Comparison of ENCODE assay signal across 9 cellular contexts in the genomic region with DNA sequence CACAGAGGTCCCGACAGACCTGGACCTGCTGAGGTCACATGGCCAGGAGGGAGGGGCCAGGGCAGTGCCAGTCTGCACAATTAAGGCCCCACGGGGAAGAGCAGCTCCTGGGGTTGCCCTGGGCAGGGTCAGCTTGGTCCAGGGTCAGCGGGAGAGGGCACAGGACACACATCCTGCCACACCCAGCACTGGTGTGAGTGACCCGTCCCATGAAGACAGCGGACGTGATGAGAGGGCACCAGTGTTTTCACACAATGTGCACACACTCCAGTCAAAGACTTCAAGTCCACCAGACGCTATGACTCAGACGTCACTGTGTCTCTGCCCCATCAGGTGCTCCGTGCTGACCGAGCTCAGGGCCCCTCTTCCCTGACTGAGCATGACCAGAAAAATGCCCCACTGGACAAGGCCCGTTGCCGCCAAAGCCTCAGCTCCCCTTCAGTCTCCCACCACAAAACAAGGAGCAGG. TPM values are rescaled to one million over a fixed set of nuclear protein-coding genes. Genes with fewer than 3 reads are reported as not detected.
DNase-seq lines count a peak whose midpoint lies in the region; ATAC-seq and TF ChIP-seq lines count a peak whose summit lies in the region.
"Had no signal": no experiment of that assay in that cellular context is flagged by ENCODE, and none has a peak within 500 bp of the region (broad histone marks: within the 10 kb centered on the region; RNA-seq: fewer than 3 reads in every experiment).

No MANE protein-coding gene starts in this region.

- peaks cover 52% of the 10 kb centered on the region for H3K4me1 ChIP-seq in OCI-LY1 (ENCODE audit: insufficient read depth, low read length, severe bottlenecking)

- no peak overlapping the region; the same call in 1 of the 2 replicates for H3K9ac ChIP-seq in OCI-LY1 (ENCODE audit: low read length)

- H3K4me2 ChIP-seq in OCI-LY1 (ENCODE audit: low read length): peak overlapping the region; percentile 99

- DNase-seq in CD4-positive, alpha-beta T cell: no peak
- DNase-seq in epidermal melanocyte (ENCODE audit: insufficient read length, low spot score): peak; percentile 60
- no peak for DNase-seq in neural crest cell (ENCODE audit: low read depth, low spot score)
- DNase-seq in stimulated activated CD4-positive, alpha-beta T cell treated with anti-CD3 and anti-CD28 coated beads, Interleukin-4, amount 100 ng/mL, for 4 hours: no peak
- no peak for DNase-seq in NOMO-1 (lab: John Stamatoyannopoulos, UW; ENCODE audit: unreplicated experiment in 2 of 2)
- no peak for DNase-seq in NCI-H128 (lab: John Stamatoyannopoulos, UW; ENCODE audit: unreplicated experiment)
- DNase-seq: activated effector memory CD4-positive, alpha-beta T cell treated with Interleukin-2 at 50 U/mL for 16 hours had no signal

- POLR2A ChIA-PET in CD4-positive, alpha-beta T cell (lab: Charles Lee): interaction anchor here (1.0 kb wide), 1 partner anchor 59 kb away, joined by 3 read pairs; no protein-coding TSS in a partner anchor

- no peak for TF ChIP-seq CTCF in CD4-positive, alpha-beta T cell (IDR thresholded peaks at IDR 0.05)
- TF ChIP-seq CTCF in OCI-LY1 (IDR thresholded peaks at IDR 0.05; ENCODE audit: low read length): no peak
- TF ChIP-seq CTCF in neural crest cell (conservative IDR thresholded peaks at IDR 0.05): no peak

- no peaks in the 10 kb centered on the region for H3K27me3 ChIP-seq in CD4-positive, alpha-beta T cell (ENCODE audit: control insufficient read depth, insufficient read depth, low read length)
- no peaks in the 10 kb centered on the region for H3K27me3 ChIP-seq in OCI-LY1 (ENCODE audit: insufficient read depth, low read length)

- H3K4me1 Mint-ChIP-seq in CD4-positive, alpha-beta T cell (ENCODE audit: low read depth): peaks cover 32% of the 10 kb centered on the region
- H3K4me1 Mint-ChIP-seq in neural crest cell: peaks cover 31% of the 10 kb centered on the region

- no peak for ATAC-seq in CD4-positive, alpha-beta T cell (ENCODE audit: poor library complexity)
- ATAC-seq in GM18520 (IDR thresholded peaks at IDR 0.05; ENCODE audit: unreplicated experiment): no peak

- peaks cover 42% of the 10 kb centered on the region for H3K36me3 ChIP-seq in OCI-LY1 (ENCODE audit: insufficient read depth, low read length)

- H3K36me3 Mint-ChIP-seq in CD4-positive, alpha-beta T cell (ENCODE audit: low read depth): peaks cover 29% of the 10 kb centered on the region
- H3K36me3 Mint-ChIP-seq in neural crest cell (ENCODE audit: low read depth): no peaks in the 10 kb centered on the region

- peak overlapping the region; percentile 71 for H3K4me3 Mint-ChIP-seq in CD4-positive, alpha-beta T cell
- H3K4me3 Mint-ChIP-seq in neural crest cell: peak overlapping the region; percentile 84

- H3K9me3 Mint-ChIP-seq in CD4-positive, alpha-beta T cell: no peaks in the 10 kb centered on the region
- no peaks in the 10 kb centered on the region for H3K9me3 Mint-ChIP-seq in neural crest cell

- CTCF ChIA-PET in CD4-positive, alpha-beta T cell (lab: Charles Lee): no interaction called here

- H3K4me3 ChIP-seq in OCI-LY1 (ENCODE audit: low read depth, low read length, poor library complexity, severe bottlenecking): peak overlapping the region; percentile 99

- no peaks in the 10 kb centered on the region for H4K20me1 ChIP-seq in OCI-LY1 (ENCODE audit: insufficient read depth, low read length)

- intact Hi-C loops in CD4-positive, alpha-beta T cell (cut with DNase I, micrococcal nuclease): no loop called here

- peak overlapping the region; percentile 74 for H3K27ac Mint-ChIP-seq in CD4-positive, alpha-beta T cell
- peak overlapping the region; percentile 22 for H3K27ac Mint-ChIP-seq in neural crest cell (ENCODE audit: unreplicated experiment)

- H3K9me3 ChIP-seq in CD4-positive, alpha-beta T cell (ENCODE audit: control insufficient read depth, low read length): no peaks in the 10 kb centered on the region
- H3K9me3 ChIP-seq in OCI-LY1 (ENCODE audit: low read length): no peaks in the 10 kb centered on the region

- H3K27ac ChIP-seq in CD4-positive, alpha-beta T cell (ENCODE audit: low read depth, low read length): no peak overlapping the region
- peak overlapping the region; percentile 6 for H3K27ac ChIP-seq in OCI-LY1 (ENCODE audit: low read depth, low read length, poor library complexity, severe bottlenecking)

- H2AFZ ChIP-seq in OCI-LY1 (ENCODE audit: low read length): no peak overlapping the region

- H3F3A ChIP-seq in OCI-LY1 (ENCODE audit: insufficient read depth, low read length): no peaks in the 10 kb centered on the region

- H3K9me2 ChIP-seq in OCI-LY1 (ENCODE audit: low read depth, low read length): no peaks in the 10 kb centered on the region

- peaks cover 6% of the 10 kb centered on the region for H3K27me3 Mint-ChIP-seq in CD4-positive, alpha-beta T cell
- H3K27me3 Mint-ChIP-seq in neural crest cell (ENCODE audit: low read depth): peaks cover 6% of the 10 kb centered on the region

- peaks cover 54% of the 10 kb centered on the region for H3K79me2 ChIP-seq in OCI-LY1 (ENCODE audit: insufficient read depth, low read length)

RNA-seq across cellular contexts. Expression of gene TMEM259, which starts 4.2 kb away (rescaled TPM):
- 100 to 1,000 TPM; 388 to 390 TPM for total RNA-seq in CD4-positive, alpha-beta T cell
- total RNA-seq in neural crest cell: 164 and 170 TPM in 2 replicates

RNA-seq across cellular contexts. Expression of gene RNU6-2, which starts 4.6 kb away (rescaled TPM):
- not detected for total RNA-seq in CD4-positive, alpha-beta T cell
- not detected in 2 replicates for total RNA-seq in neural crest cell

RNA-seq across cellular contexts. Expression of gene CNN2, which starts 9.7 kb away (rescaled TPM):
- total RNA-seq in CD4-positive, alpha-beta T cell: 100 to 1,000 TPM; 307 to 318 TPM
- 140 and 141 TPM in 2 replicates for total RNA-seq in neural crest cell

RNA-seq across cellular contexts. Expression of gene GRIN3B, which starts 16.5 kb away (rescaled TPM):
- total RNA-seq in CD4-positive, alpha-beta T cell: under 1 TPM; 0.17 to 0.22 TPM
- 0.12 TPM in 1 of 2 replicates, not detected in the other for total RNA-seq in neural crest cell

RNA-seq across cellular contexts. Expression of gene ABCA7, which starts 23.2 kb away (rescaled TPM):
- 100 to 1,000 TPM; 114 to 118 TPM for total RNA-seq in CD4-positive, alpha-beta T cell
- total RNA-seq in neural crest cell: 12.8 and 16.3 TPM in 2 replicates
